Comparison of ENCODE assay signal across 1 cellular context in genomic region chr19:41030651-41031050, GRCh38.
TF ChIP-seq lines count a peak whose summit lies in the region.

No MANE protein-coding gene starts in this region.

TF ChIP-seq in WTC11, 78 proteins besides CTCF, POLR2A, EP300 and RAD21 (continued from another document):
- TF ChIP-seq ARID4B (CRISPR knock-in tag; IDR thresholded peaks at IDR 0.05; ENCODE audit: borderline replicate concordance): no peak
- no peak for TF ChIP-seq ZBTB21 (CRISPR knock-in tag; IDR thresholded peaks at IDR 0.05; ENCODE audit: borderline replicate concordance)
- no peak for TF ChIP-seq TCF7 (CRISPR knock-in tag; IDR thresholded peaks at IDR 0.05; ENCODE audit: low read depth)
- TF ChIP-seq IRF2 (CRISPR knock-in tag; IDR thresholded peaks at IDR 0.05; ENCODE audit: borderline replicate concordance, low read depth): no peak
- TF ChIP-seq ELF4 (CRISPR knock-in tag; IDR thresholded peaks at IDR 0.05; ENCODE audit: low read depth): no peak
- no peak for TF ChIP-seq E2F4 (CRISPR knock-in tag; IDR thresholded peaks at IDR 0.05; ENCODE audit: borderline replicate concordance, low read depth)
- no peak for TF ChIP-seq NR1H2 (CRISPR knock-in tag; IDR thresholded peaks at IDR 0.05)
